ENCODE assay signal across 1 cellular context in the genomic region with DNA sequence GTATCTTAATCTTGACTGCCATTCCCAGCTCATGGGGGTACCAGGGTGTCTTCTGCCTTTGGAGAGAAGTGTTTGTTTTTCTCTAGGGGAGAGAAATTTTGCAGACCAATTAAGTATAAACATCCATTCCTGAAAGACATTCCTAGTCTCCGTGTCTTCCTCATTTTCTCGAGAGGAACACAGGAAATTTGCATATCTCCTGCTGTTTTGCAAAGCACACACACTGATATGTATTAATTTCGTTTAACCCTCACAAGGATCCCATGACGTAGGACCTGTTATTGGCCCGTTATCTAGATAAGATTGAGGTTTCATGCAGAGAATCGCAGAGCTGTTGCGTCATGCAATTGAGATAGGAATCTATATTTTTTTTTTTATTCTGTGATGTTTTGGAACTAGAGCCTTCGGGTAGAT.
A peak's percentile ranks its signal among the peaks of the same experiment; 100 is the strongest.
TF ChIP-seq lines count a peak whose summit lies in the region.

No MANE protein-coding gene starts in this region.

TF ChIP-seq in IMR-90, 13 proteins besides CTCF, POLR2A, EP300 and RAD21:
- TF ChIP-seq NFE2L2 (IDR thresholded peaks at IDR 0.05; ENCODE audit: low read depth, low read length) (no peak), MAZ (IDR thresholded peaks at IDR 0.05; ENCODE audit: borderline replicate concordance, low read depth, low read length) (no peak), CEBPB (IDR thresholded peaks at IDR 0.05; ENCODE audit: low read depth, low read length) (peak; percentile 92), BHLHE40 (IDR thresholded peaks at IDR 0.05; ENCODE audit: low read depth, low read length) (no peak)
- TF ChIP-seq, protein P1, sequence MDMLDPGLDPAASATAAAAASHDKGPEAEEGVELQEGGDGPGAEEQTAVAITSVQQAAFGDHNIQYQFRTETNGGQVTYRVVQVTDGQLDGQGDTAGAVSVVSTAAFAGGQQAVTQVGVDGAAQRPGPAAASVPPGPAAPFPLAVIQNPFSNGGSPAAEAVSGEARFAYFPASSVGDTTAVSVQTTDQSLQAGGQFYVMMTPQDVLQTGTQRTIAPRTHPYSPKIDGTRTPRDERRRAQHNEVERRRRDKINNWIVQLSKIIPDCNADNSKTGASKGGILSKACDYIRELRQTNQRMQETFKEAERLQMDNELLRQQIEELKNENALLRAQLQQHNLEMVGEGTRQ (IDR thresholded peaks at IDR 0.05; ENCODE audit: low read depth, low read length): no peak
